ENCODE assay signal across 5 cellular contexts in genomic region chr7:91356915-91357314, GRCh38.
"Had no signal": no experiment of that assay in that cellular context is flagged by ENCODE, and none has a peak within 500 bp of the region (broad histone marks: within the 10 kb centered on the region; RNA-seq: fewer than 3 reads in every experiment).

No MANE protein-coding gene starts in this region.

- DNase-seq: H7 had no signal

- H3K9me3 ChIP-seq: HAP-1 had no signal

- FAIRE-seq: HepG2 had no signal

- H3K4me3 ChIP-seq: GM23338, HAP-1 had no signal

- H3K27ac ChIP-seq: HL-60 had no signal

- H3K4me2 ChIP-seq: GM23338 had no signal

- H2AFZ ChIP-seq: GM23338 had no signal

- H3K36me3 ChIP-seq: HAP-1 had no signal
